33 cellular contexts compared by ENCODE assay signal in genomic region chr6:133348846-133349245, GRCh38.
"Had no signal": no experiment of that assay in that cellular context is flagged by ENCODE, and none has a peak within 500 bp of the region (broad histone marks: within the 10 kb centered on the region; RNA-seq: fewer than 3 reads in every experiment).

No MANE protein-coding gene starts in this region.

- ATAC-seq: activated CD8-positive, alpha-beta T cell treated with anti-CD3 and anti-CD28 coated beads for 36 hours; activated naive CD4-positive, alpha-beta T cell treated with anti-CD3 and anti-CD28 coated beads, Interleukin-2, amount 50 U/mL, for 72 hours; activated T-cell treated with anti-CD3 and anti-CD28 coated beads, Interleukin-2, amount 50 U/mL, for 4 hours; activated T-cell treated with anti-CD3 and anti-CD28 coated beads, Interleukin-2, amount 50 U/mL, for 72 hours; activated T-helper 17 cell treated with anti-CD3 and anti-CD28 coated beads, Interleukin-2, amount 50 U/mL, for 72 hours; body of pancreas had no signal

- H3K36me3 Mint-ChIP-seq: activated CD4-positive, alpha-beta memory T cell treated with anti-CD3 and anti-CD28 coated beads for 36 hours; activated naive CD4-positive, alpha-beta T cell treated with anti-CD3 and anti-CD28 coated beads, Interleukin-2, amount 50 U/mL, for 72 hours; activated naive CD8-positive, alpha-beta T cell treated with anti-CD3 and anti-CD28 coated beads for 36 hours had no signal

- H3K27ac ChIP-seq: adrenal gland, body of pancreas, brain microvascular endothelial cell, breast epithelium, VCaP had no signal

- H3K27me3 Mint-ChIP-seq: activated CD4-positive, alpha-beta memory T cell treated with anti-CD3 and anti-CD28 coated beads for 36 hours; activated CD4-positive, alpha-beta T cell treated with anti-CD3 and anti-CD28 coated beads, Interleukin-2, amount 10 ng/mL, durations not matched to agents 24 days and 14 days; activated CD8-positive, alpha-beta T cell treated with anti-CD3 and anti-CD28 coated beads for 36 hours; activated T-helper 17 cell treated with anti-CD3 and anti-CD28 coated beads, Interleukin-2, amount 50 U/mL, for 72 hours had no signal

- H3K4me3 ChIP-seq: adrenal gland, body of pancreas, breast epithelium had no signal

- H3K4me1 ChIP-seq: adrenal gland, body of pancreas, breast epithelium had no signal

- DNase-seq: activated B cell treated with CpG ODN at 0.5 μM for 24 hours; activated CD4-positive, alpha-beta memory T cell treated with anti-CD3 and anti-CD28 coated beads for 36 hours; activated CD4-positive, alpha-beta T cell treated with anti-CD3 and anti-CD28 coated beads for 4 hours; activated CD4-positive, alpha-beta T cell treated with anti-CD3 and anti-CD28 coated beads, Interleukin-2, amount 10 ng/mL, durations not matched to agents 24 days and 14 days; activated CD4-positive, alpha-beta T cell treated with anti-CD3 and anti-CD28 coated beads, Interleukin-2, amount 50 U/mL, for 1 hour; activated CD4-positive, alpha-beta T cell treated with anti-CD3 and anti-CD28 coated beads, Interleukin-2, amount 50 U/mL, for 4 hours; activated CD4-positive, CD25-positive, alpha-beta regulatory T cell treated with anti-CD3 and anti-CD28 coated beads, Interleukin-2, amount 50 U/mL, for 72 hours; activated CD8-positive, alpha-beta memory T cell treated with anti-CD3 and anti-CD28 coated beads, Interleukin-2, amount 50 U/mL, for 4 hours; activated CD8-positive, alpha-beta T cell treated with anti-CD3 and anti-CD28 coated beads for 36 hours; activated effector memory CD4-positive, alpha-beta T cell treated with anti-CD3 and anti-CD28 coated beads, Interleukin-2, amount 50 U/mL, for 16 hours; activated gamma-delta T cell treated with Interleukin-2 at 50 U/mL for 16 hours; activated naive CD4-positive, alpha-beta T cell; activated naive CD4-positive, alpha-beta T cell treated with anti-CD3 and anti-CD28 coated beads for 36 hours; activated naive CD4-positive, alpha-beta T cell treated with anti-CD3 and anti-CD28 coated beads, Interleukin-2, amount 50 U/mL, for 16 hours; activated naive CD8-positive, alpha-beta T cell treated with anti-CD3 and anti-CD28 coated beads for 36 hours; activated T-cell treated with anti-CD3 and anti-CD28 coated beads for 4 hours; activated T-cell treated with anti-CD3 and anti-CD28 coated beads, Interleukin-2, amount 50 U/mL, for 1 hour; activated T-cell treated with anti-CD3 and anti-CD28 coated beads, Interleukin-2, amount 50 U/mL, for 4 hours; activated T-cell treated with anti-CD3 and anti-CD28 coated beads, Interleukin-2, amount 50 U/mL, for 72 hours; adrenal gland; amniotic stem cell; aorta; body of pancreas; brain microvascular endothelial cell; central memory CD4-positive, alpha-beta T cell; T-helper 2 cell; T-helper 9 cell had no signal

- H3K27me3 ChIP-seq: adrenal gland, body of pancreas, brain microvascular endothelial cell, breast epithelium had no signal

- H3K9me3 Mint-ChIP-seq: activated B cell treated with CpG ODN at 0.5 μM for 24 hours; activated CD4-positive, alpha-beta memory T cell treated with anti-CD3 and anti-CD28 coated beads for 36 hours; activated CD4-positive, alpha-beta T cell treated with anti-CD3 and anti-CD28 coated beads, Interleukin-2, amount 10 ng/mL, durations not matched to agents 24 days and 14 days; activated CD8-positive, alpha-beta T cell treated with anti-CD3 and anti-CD28 coated beads for 36 hours; activated naive CD4-positive, alpha-beta T cell treated with anti-CD3 and anti-CD28 coated beads for 36 hours; activated naive CD8-positive, alpha-beta T cell treated with anti-CD3 and anti-CD28 coated beads for 36 hours; activated T-cell treated with anti-CD3 and anti-CD28 coated beads, Interleukin-2, amount 50 U/mL, for 4 hours; activated T-helper 1 cell treated with anti-CD3 and anti-CD28 coated beads, Interleukin-12 subunit alpha, Interleukin-12 subunit beta, Interleukin-2, Interleukin-4 antibody, amounts not matched to agents 30 ng/mL and 10 ng/mL and 1 ng/mL, durations not matched to agents 14 hours and 24 hours and 36 hours; activated T-helper 17 cell treated with anti-CD3 and anti-CD28 coated beads, Interleukin-2, amount 50 U/mL, for 72 hours; T-helper 2 cell treated with Interferon-gamma antibody and Interleukin-4, amounts not matched to agents 5 μg/mL and 100 μg/mL, for 36 hours had no signal

- H3K36me3 ChIP-seq: adrenal gland, brain microvascular endothelial cell, breast epithelium had no signal

- H3K4me1 Mint-ChIP-seq: activated B cell treated with CpG ODN at 0.5 μM for 24 hours; activated CD4-positive, alpha-beta T cell treated with anti-CD3 and anti-CD28 coated beads, Interleukin-2, amount 10 ng/mL, durations not matched to agents 24 days and 14 days; activated naive CD8-positive, alpha-beta T cell treated with anti-CD3 and anti-CD28 coated beads for 36 hours; activated T-helper 17 cell treated with anti-CD3 and anti-CD28 coated beads, Interleukin-2, amount 50 U/mL, for 72 hours had no signal

- H3K4me3 Mint-ChIP-seq: activated B cell treated with CpG ODN at 0.5 μM for 24 hours; activated CD4-positive, alpha-beta memory T cell treated with anti-CD3 and anti-CD28 coated beads for 36 hours; activated CD4-positive, alpha-beta T cell treated with anti-CD3 and anti-CD28 coated beads, Interleukin-2, amount 10 ng/mL, durations not matched to agents 24 days and 14 days; activated CD8-positive, alpha-beta T cell treated with anti-CD3 and anti-CD28 coated beads for 36 hours; activated naive CD4-positive, alpha-beta T cell treated with anti-CD3 and anti-CD28 coated beads for 36 hours; activated naive CD8-positive, alpha-beta T cell treated with anti-CD3 and anti-CD28 coated beads for 36 hours; activated T-cell treated with anti-CD3 and anti-CD28 coated beads, Interleukin-2, amount 50 U/mL, for 4 hours; activated T-cell treated with anti-CD3 and anti-CD28 coated beads, Interleukin-2, amount 50 U/mL, for 72 hours; activated T-helper 1 cell treated with anti-CD3 and anti-CD28 coated beads, Interleukin-12 subunit alpha, Interleukin-12 subunit beta, Interleukin-2, Interleukin-4 antibody, amounts not matched to agents 30 ng/mL and 10 ng/mL and 1 ng/mL, durations not matched to agents 14 hours and 24 hours and 36 hours; activated T-helper 17 cell treated with anti-CD3 and anti-CD28 coated beads, Interleukin-2, amount 50 U/mL, for 72 hours; T-helper 2 cell treated with Interferon-gamma antibody and Interleukin-4, amounts not matched to agents 5 μg/mL and 100 μg/mL, for 36 hours had no signal

- H3K27ac Mint-ChIP-seq: activated B cell treated with CpG ODN at 0.5 μM for 24 hours; activated CD4-positive, alpha-beta memory T cell treated with anti-CD3 and anti-CD28 coated beads for 36 hours; activated CD4-positive, alpha-beta T cell treated with anti-CD3 and anti-CD28 coated beads, Interleukin-2, amount 10 ng/mL, durations not matched to agents 24 days and 14 days; activated CD8-positive, alpha-beta T cell treated with anti-CD3 and anti-CD28 coated beads for 36 hours; activated naive CD4-positive, alpha-beta T cell treated with anti-CD3 and anti-CD28 coated beads for 36 hours; activated naive CD8-positive, alpha-beta T cell treated with anti-CD3 and anti-CD28 coated beads for 36 hours; activated T-cell treated with anti-CD3 and anti-CD28 coated beads, Interleukin-2, amount 50 U/mL, for 72 hours; activated T-helper 1 cell treated with anti-CD3 and anti-CD28 coated beads, Interleukin-12 subunit alpha, Interleukin-12 subunit beta, Interleukin-2, Interleukin-4 antibody, amounts not matched to agents 30 ng/mL and 10 ng/mL and 1 ng/mL, durations not matched to agents 14 hours and 24 hours and 36 hours; activated T-helper 17 cell treated with anti-CD3 and anti-CD28 coated beads, Interleukin-2, amount 50 U/mL, for 72 hours; T-helper 2 cell treated with Interferon-gamma antibody and Interleukin-4, amounts not matched to agents 5 μg/mL and 100 μg/mL, for 36 hours had no signal

- H3K9me3 ChIP-seq: adrenal gland, body of pancreas, breast epithelium had no signal
